18 cellular contexts compared by ENCODE assay signal in genomic region chr4:38686682-38687081, GRCh38. TPM values are rescaled to one million over a fixed set of nuclear protein-coding genes. Genes with fewer than 3 reads are reported as not detected.
A peak's percentile ranks its signal among the peaks of the same experiment; 100 is the strongest.
DNase-seq lines count a peak whose midpoint lies in the region; ATAC-seq and TF ChIP-seq lines count a peak whose summit lies in the region.
"Had no signal": no experiment of that assay in that cellular context is flagged by ENCODE, and none has a peak within 500 bp of the region (broad histone marks: within the 10 kb centered on the region; RNA-seq: fewer than 3 reads in every experiment).

No MANE protein-coding gene starts in this region.

- DNase-seq in CD4-positive, alpha-beta T cell = no peak
- DNase-seq in T-helper 17 cell (no peak), fibroblast of villous mesenchyme (ENCODE audit: low read depth) (peak; percentile 89), sigmoid colon (no peak), endothelial cell (ENCODE audit: low spot score) (no peak), NCI-H510A treated with DMSO at 0.1 percent for 48 hours (lab: John Stamatoyannopoulos, UW) (no peak)
- DNase-seq: activated gamma-delta T cell treated with Interleukin-2 at 50 U/mL for 16 hours; activated T-cell treated with anti-CD3 and anti-CD28 coated beads, Interleukin-2, amount 50 U/mL, for 1 hour; aorta; kidney glomerular epithelial cell; posterior cingulate gyrus; stimulated activated CD4-positive, alpha-beta T cell treated with anti-CD3 and anti-CD28 coated beads, Interleukin-1b, Interleukin-23, amount 100 ng/mL, for 48 hours had no signal

- CTCF ChIA-PET in CD4-positive, alpha-beta T cell (lab: Charles Lee) = interaction anchor here (0.6 to 2.3 kb wide), 2 partner anchors 32 to 507 kb away, joined by 3 to 6 read pairs; no protein-coding TSS in a partner anchor

- no peaks in the 10 kb centered on the region for H3K9me3 Mint-ChIP-seq in CD4-positive, alpha-beta T cell
- no peaks in the 10 kb centered on the region for H3K9me3 Mint-ChIP-seq in endothelial cell (ENCODE audit: unreplicated experiment)
- H3K9me3 Mint-ChIP-seq: stimulated activated effector memory CD8-positive, alpha-beta T cell treated with anti-CD3 and anti-CD28 coated beads, Interleukin-12 subunit alpha, Interleukin-12 subunit beta, amount 100 ng/mL, for 72 hours had no signal

- no peaks in the 10 kb centered on the region for H3K9me3 ChIP-seq in CD4-positive, alpha-beta T cell (ENCODE audit: control insufficient read depth, low read length)
- H3K9me3 ChIP-seq in T-helper 17 cell (ENCODE audit: control insufficient read depth, low read length, poor library complexity, severe bottlenecking) (no peaks in the 10 kb centered on the region), sigmoid colon (no peaks in the 10 kb centered on the region)
- H3K9me3 ChIP-seq: thoracic aorta had no signal

- H3K4me3 Mint-ChIP-seq in CD4-positive, alpha-beta T cell = no peak overlapping the region
- no peak overlapping the region for H3K4me3 Mint-ChIP-seq in T-helper 17 cell
- no peak overlapping the region for H3K4me3 Mint-ChIP-seq in endothelial cell (ENCODE audit: unreplicated experiment)

- no peak overlapping the region for H3K27ac ChIP-seq in CD4-positive, alpha-beta T cell (ENCODE audit: low read depth, low read length)
- H3K27ac ChIP-seq in sigmoid colon = peak overlapping the region in 3 of 4 donors; percentile 21 to 75 (median 73)
- H3K27ac ChIP-seq: KMS-11, RWPE1 had no signal

- H3K27ac Mint-ChIP-seq in CD4-positive, alpha-beta T cell = peak overlapping the region; percentile 53
- H3K27ac Mint-ChIP-seq in T-helper 17 cell (peak overlapping the region; percentile 81), endothelial cell (ENCODE audit: unreplicated experiment) (no peak overlapping the region)

- intact Hi-C loops in CD4-positive, alpha-beta T cell (cut with DNase I, micrococcal nuclease) = no loop called here
- intact Hi-C loops in sigmoid colon (cut with DNase I) = no loop called here

- peaks cover 19 to 43% (median 29%) of the 10 kb centered on the region in 4 donors for H3K36me3 ChIP-seq in sigmoid colon

- H3K36me3 Mint-ChIP-seq in CD4-positive, alpha-beta T cell (ENCODE audit: low read depth) = peaks cover 99% of the 10 kb centered on the region
- H3K36me3 Mint-ChIP-seq in T-helper 17 cell (ENCODE audit: low read depth) (peaks cover 7% of the 10 kb centered on the region), endothelial cell (ENCODE audit: low read depth, unreplicated experiment) (peaks cover 25% of the 10 kb centered on the region)

- no peak for TF ChIP-seq EP300 in sigmoid colon (IDR thresholded peaks at IDR 0.05)

- WGBS in sigmoid colon, 2 donors = 55 to 68% methylated on average over 3 of the region's 3 CpGs

- TF ChIP-seq POLR2A in sigmoid colon (IDR thresholded peaks at IDR 0.05) = no peak

- no peak for ATAC-seq in CD4-positive, alpha-beta T cell (ENCODE audit: poor library complexity)
- no peak for ATAC-seq in T-helper 17 cell
- no peak for ATAC-seq in GM18498 (IDR thresholded peaks at IDR 0.05; ENCODE audit: unreplicated experiment)
- no peak for ATAC-seq in HG02884 (IDR thresholded peaks at IDR 0.05; ENCODE audit: unreplicated experiment)

- POLR2A ChIA-PET in CD4-positive, alpha-beta T cell (lab: Charles Lee) = no interaction called here

- TF ChIP-seq CTCF in CD4-positive, alpha-beta T cell (IDR thresholded peaks at IDR 0.05) = no peak
- TF ChIP-seq CTCF in fibroblast of villous mesenchyme (IDR thresholded peaks at IDR 0.05; ENCODE audit: insufficient read depth, low read depth, low read length) (no peak), sigmoid colon (IDR thresholded peaks at IDR 0.05) (no peak), endothelial cell (IDR thresholded peaks at IDR 0.05; ENCODE audit: unreplicated experiment) (no peak)

- no peaks in the 10 kb centered on the region for H3K27me3 Mint-ChIP-seq in CD4-positive, alpha-beta T cell
- no peaks in the 10 kb centered on the region for H3K27me3 Mint-ChIP-seq in T-helper 17 cell
- H3K27me3 Mint-ChIP-seq in endothelial cell (ENCODE audit: unreplicated experiment) = no peaks in the 10 kb centered on the region

- peaks cover 80% of the 10 kb centered on the region for H3K4me1 Mint-ChIP-seq in CD4-positive, alpha-beta T cell (ENCODE audit: low read depth)
- H3K4me1 Mint-ChIP-seq in T-helper 17 cell = peaks cover 36% of the 10 kb centered on the region
- H3K4me1 Mint-ChIP-seq in endothelial cell (ENCODE audit: unreplicated experiment) = peaks cover 13% of the 10 kb centered on the region

- H3K27me3 ChIP-seq in CD4-positive, alpha-beta T cell (ENCODE audit: control insufficient read depth, insufficient read depth, low read length) = no peaks in the 10 kb centered on the region
- no peaks in the 10 kb centered on the region for H3K27me3 ChIP-seq in sigmoid colon

- H3K4me1 ChIP-seq in sigmoid colon = peaks cover 0 to 85% (median 77%) of the 10 kb centered on the region in 4 donors

- H3K4me3 ChIP-seq in fibroblast of villous mesenchyme (ENCODE audit: low read depth, low read length) = no peak overlapping the region
- no peak overlapping the region for H3K4me3 ChIP-seq in sigmoid colon
- H3K4me3 ChIP-seq: thoracic aorta had no signal

RNA-seq across cellular contexts. Expression of gene KLF3, which starts 22.7 kb away (rescaled TPM):
- total RNA-seq in CD4-positive, alpha-beta T cell = 100 to 1,000 TPM; 203 to 204 TPM
- 10 to 100 TPM; 91.7 to 95.2 TPM for total RNA-seq in T-helper 17 cell
- total RNA-seq in fibroblast of villous mesenchyme = 22.2 and 24.2 TPM in 2 replicates
- 10 to 100 TPM; 29.2 to 43.5 (median 38.0) TPM for total RNA-seq in sigmoid colon
- 10 to 100 TPM; 38.6 to 64.0 (median 48.6) TPM for polyA plus RNA-seq in sigmoid colon
- 73.4 TPM for total RNA-seq in endothelial cell (ENCODE audit: unreplicated experiment)
